9 cellular contexts compared by ENCODE assay signal in the genomic region with DNA sequence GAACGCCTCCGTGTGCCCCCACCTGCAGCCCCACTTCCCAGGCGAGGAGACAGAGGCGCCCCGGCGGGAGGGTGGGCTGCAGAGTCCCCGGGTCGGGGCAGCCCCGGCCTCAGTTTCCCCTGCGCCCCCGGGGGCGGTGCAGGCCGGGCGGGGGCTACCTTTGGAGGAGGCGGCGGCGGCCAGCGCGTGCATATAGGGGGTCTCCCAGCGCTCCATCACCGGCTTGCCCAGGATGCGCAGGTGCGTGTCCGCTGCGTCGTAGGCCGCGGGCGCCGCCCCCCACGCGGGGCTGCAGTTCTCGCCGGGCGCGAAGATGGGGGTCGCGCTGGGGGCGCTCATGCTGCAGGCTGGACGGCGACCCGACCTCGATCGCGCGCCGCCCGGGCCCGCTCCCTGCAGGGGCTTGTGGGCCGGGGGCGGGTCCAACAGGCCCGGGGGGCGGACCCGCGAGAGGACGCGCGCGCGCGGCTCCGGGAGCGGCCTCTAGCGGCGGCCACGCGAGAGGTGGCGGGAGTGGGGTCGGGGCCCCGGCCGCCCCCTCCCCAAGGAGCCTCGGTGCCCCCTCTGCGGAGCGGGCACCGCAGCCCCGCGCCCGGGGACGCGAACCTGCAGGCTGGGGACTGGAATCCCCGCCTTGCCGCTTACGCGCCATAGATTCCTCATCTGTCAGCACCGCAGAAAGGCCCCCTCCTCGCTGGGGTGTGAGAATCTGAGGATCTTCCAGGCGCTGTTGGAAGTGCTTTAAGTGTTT. TPM values are rescaled to one million over a fixed set of nuclear protein-coding genes. Genes with fewer than 3 reads are reported as not detected.
DNase-seq lines count a peak whose midpoint lies in the region; ATAC-seq, FAIRE-seq and TF ChIP-seq lines count a peak whose summit lies in the region.
"Had no signal": no experiment of that assay in that cellular context is flagged by ENCODE, and none has a peak within 500 bp of the region (broad histone marks: within the 10 kb centered on the region; RNA-seq: fewer than 3 reads in every experiment).

A gene (minus strand): TSS at position 405 of the 751 bp plus-strand sequence. CDS start 66 bp downstream, at position 339.

- H3K27ac Mint-ChIP-seq in CD14-positive monocyte, result no peak within 1 kb of the TSS
- no peak within 1 kb of the TSS for H3K27ac Mint-ChIP-seq in T-helper 17 cell
- peak within 1 kb of the TSS in 2 of 5 experiments; percentile 40 to 80 for H3K27ac Mint-ChIP-seq in brain

- TF ChIP-seq CTCF in CD14-positive monocyte (IDR thresholded peaks at IDR 0.05), result peak; percentile 64
- peak; percentile 61 to 73 for TF ChIP-seq CTCF in brain (conservative IDR thresholded peaks at IDR 0.05)

- H3K4me3 Mint-ChIP-seq in CD14-positive monocyte (peak within 1 kb of the TSS; percentile 61 to 79), T-helper 17 cell (peak within 1 kb of the TSS; percentile 82), brain (peak within 1 kb of the TSS; percentile 63 to 85 (median 77))

- H3K4me1 Mint-ChIP-seq in CD14-positive monocyte, result peaks cover 29% of the 10 kb centered on the region
- H3K4me1 Mint-ChIP-seq in T-helper 17 cell, result peaks cover 9% of the 10 kb centered on the region
- H3K4me1 Mint-ChIP-seq in brain, result peaks cover 20% of the 10 kb centered on the region

- H3K27me3 ChIP-seq in iPS-20b (ENCODE audit: insufficient read depth, low read length), result peaks cover 7% of the 10 kb centered on the region; the same call in 1 of the 2 replicates

- peak; percentile 68 for TF ChIP-seq POLR2A in H54 (IDR thresholded peaks at IDR 0.05; ENCODE audit: low read depth, low read length)

- H3K9me3 Mint-ChIP-seq in CD14-positive monocyte, result peaks cover 0 to 3% (median 1%) of the 10 kb centered on the region in 7 donors
- peaks cover 0 to 5% (median 0%) of the 10 kb centered on the region in 5 experiments for H3K9me3 Mint-ChIP-seq in brain

- H3K4me3 ChIP-seq in iPS-20b (ENCODE audit: low read length), result peak within 1 kb of the TSS; percentile 58; the same call in 1 of the 2 replicates

- no peak within 1 kb of the TSS for H3K27ac ChIP-seq in iPS-20b (ENCODE audit: low read length)

- H3K9ac ChIP-seq in iPS-20b (ENCODE audit: low read depth, low read length), result no peak within 1 kb of the TSS; the same call in 1 of the 2 replicates

- H3K9me3 ChIP-seq in T-helper 17 cell (ENCODE audit: control insufficient read depth, low read length, poor library complexity, severe bottlenecking) (no peaks in the 10 kb centered on the region), iPS-20b (ENCODE audit: insufficient read depth, low read depth, low read length) (no peaks in the 10 kb centered on the region)

- peak; percentile 87 for ATAC-seq in T-helper 17 cell

- DNase-seq in CD14-positive monocyte (ENCODE audit: low spot score), result no peak
- DNase-seq in H54 (ENCODE audit: insufficient read length, low spot score), result no peak
- DNase-seq in T-helper 17 cell, result peak; percentile 34 to 64 (median 53)
- peak; percentile 64 for DNase-seq in stimulated activated CD4-positive, alpha-beta T cell treated with anti-CD3 and anti-CD28 coated beads, Interleukin-12 subunit alpha, Interleukin-12 subunit beta, amount 100 ng/mL, for 4 hours
- DNase-seq in superior temporal gyrus (ENCODE audit: extremely low spot score), result no peak
- DNase-seq in T1000 (lab: John Stamatoyannopoulos, UW), result no peak

- H3K36me3 Mint-ChIP-seq in CD14-positive monocyte, result peaks cover 0 to 3% of the 10 kb centered on the region in 2 donors
- no peaks in the 10 kb centered on the region for H3K36me3 Mint-ChIP-seq in T-helper 17 cell (ENCODE audit: low read depth)
- H3K36me3 Mint-ChIP-seq in brain, result peaks cover 11% of the 10 kb centered on the region

- intact Hi-C loops in CD14-positive monocyte (cut with micrococcal nuclease), result no loop called here

- peaks cover 21 to 41% (median 31%) of the 10 kb centered on the region in 3 donors for H3K27me3 Mint-ChIP-seq in CD14-positive monocyte (ENCODE audit: low read depth in 3 of 3)
- H3K27me3 Mint-ChIP-seq in T-helper 17 cell, result no peaks in the 10 kb centered on the region
- H3K27me3 Mint-ChIP-seq in brain, result peaks cover 4% of the 10 kb centered on the region

- H3K4me1 ChIP-seq in iPS-20b (ENCODE audit: insufficient read depth, low read length), result no peaks in the 10 kb centered on the region

- FAIRE-seq in H54 (lab: Jason Lieb, UNC), result no peak
- FAIRE-seq: TTC549 had no signal

- H3K36me3 ChIP-seq in iPS-20b (ENCODE audit: insufficient read depth, low read depth, low read length), result no peaks in the 10 kb centered on the region

RNA-seq across cellular contexts. Expression of the gene that starts here (rescaled TPM):
- polyA plus RNA-seq in CD14-positive monocyte, result under 1 TPM; 0.95 to 0.96 TPM
- total RNA-seq in T-helper 17 cell, result 1 to 10 TPM; 9.0 to 9.9 TPM
- polyA plus RNA-seq in brain (ENCODE audit: insufficient read depth, low read depth, low replicate concordance), result 146 TPM

Comparison
In these comparisons a context has a peak if more than half of its experiments do, and no peak if none do; other contexts are left out.
1. RNA of the gene that starts here (polyA plus RNA-seq): 146 TPM in brain (single experiment); 0.95 to 0.96 TPM in CD14-positive monocyte; every median in the first group is over 10 times any median in the second.
2. DNase-seq: peak in T-helper 17 cell (3 of 3) and stimulated activated CD4-positive, alpha-beta T cell treated with anti-CD3 and anti-CD28 coated beads, Interleukin-12 subunit alpha, Interleukin-12 subunit beta, amount 100 ng/mL, for 4 hours (single experiment); none in CD14-positive monocyte (single experiment), H54 (single experiment), superior temporal gyrus (single experiment) and T1000 (single experiment).
3. Peak in every context shown above with its lines, with median percentiles within 50 percentile points of each other: H3K4me3 Mint-ChIP-seq.